In genomic region chr17:54891176-54891821, GRCh38 we compare ENCODE assay signal across 8 cellular contexts. TPM values are rescaled to one million over a fixed set of nuclear protein-coding genes. Genes with fewer than 3 reads are reported as not detected.
DNase-seq lines count a peak whose midpoint lies in the region; ATAC-seq and TF ChIP-seq lines count a peak whose summit lies in the region.

No MANE protein-coding gene starts in this region.

- H3K4me1 Mint-ChIP-seq in naive thymus-derived CD8-positive, alpha-beta T cell = no peaks in the 10 kb centered on the region

- no peaks in the 10 kb centered on the region for H3K9me3 ChIP-seq in adrenal gland (replicated peaks in 1 of 3)
- H3K9me3 ChIP-seq in gastrocnemius medialis = no peaks in the 10 kb centered on the region

- H3K36me3 ChIP-seq in adrenal gland (replicated peaks in 1 of 2) (no peaks in the 10 kb centered on the region), gastrocnemius medialis (no peaks in the 10 kb centered on the region)

- H3K27me3 ChIP-seq in adrenal gland (no peaks in the 10 kb centered on the region), gastrocnemius medialis (no peaks in the 10 kb centered on the region)

- peak; percentile 85 for DNase-seq in AG20443 (ENCODE audit: low spot score)
- peak; percentile 81 for DNase-seq in H4 (ENCODE audit: low spot score)
- peak; percentile 62 for DNase-seq in NCI-H2171 treated with DMSO at 0.1 percent for 48 hours (lab: John Stamatoyannopoulos, UW)
- DNase-seq in adrenal gland = peak; percentile 29 to 66 (median 52)
- peak; percentile 74 for DNase-seq in iPS-NIHi7 (ENCODE audit: extremely low spot score)
- DNase-seq in naive thymus-derived CD8-positive, alpha-beta T cell = no peak
- DNase-seq in gastrocnemius medialis = no peak
- DNase-seq in stimulated activated CD4-positive, alpha-beta T cell treated with anti-CD3 and anti-CD28 coated beads, Interleukin-4, amount 100 ng/mL, for 1 hour = no peak

- no peak overlapping the region for H3K4me3 Mint-ChIP-seq in naive thymus-derived CD8-positive, alpha-beta T cell

- ATAC-seq in naive thymus-derived CD8-positive, alpha-beta T cell = no peak
- no peak for ATAC-seq in gastrocnemius medialis

- H3K27me3 Mint-ChIP-seq in naive thymus-derived CD8-positive, alpha-beta T cell = peaks cover 8 to 27% (median 17%) of the 10 kb centered on the region in 5 donors

- H3K27ac ChIP-seq in adrenal gland (no peak overlapping the region), gastrocnemius medialis (no peak overlapping the region)

- WGBS in adrenal gland, 4 donors = 0 to 12% (median 4%) methylated on average over 1 of the region's 1 CpG

- no peak overlapping the region for H3K4me3 ChIP-seq in adrenal gland
- H3K4me3 ChIP-seq in gastrocnemius medialis = no peak overlapping the region

- peak in 5 of 6 experiments; percentile 41 to 65 (median 54) for TF ChIP-seq CTCF in adrenal gland (IDR thresholded peaks at IDR 0.05)
- no peak for TF ChIP-seq CTCF in gastrocnemius medialis (IDR thresholded peaks at IDR 0.05 in 4 of 5, conservative IDR thresholded peaks at IDR 0.05 in 1 of 5)

- in situ Hi-C loops in gastrocnemius medialis (cut with MboI; ENCODE audit: low sequenced_read_pairs in 4 of 4) = no loop called here

- no peaks in the 10 kb centered on the region for H3K9me3 Mint-ChIP-seq in naive thymus-derived CD8-positive, alpha-beta T cell

- H3K36me3 Mint-ChIP-seq in naive thymus-derived CD8-positive, alpha-beta T cell = no peaks in the 10 kb centered on the region

- H3K4me1 ChIP-seq in adrenal gland (replicated peaks in 1 of 2) (no peaks in the 10 kb centered on the region), gastrocnemius medialis (no peaks in the 10 kb centered on the region)

- no peak for TF ChIP-seq POLR2A in adrenal gland (IDR thresholded peaks at IDR 0.05)
- no peak for TF ChIP-seq POLR2A in gastrocnemius medialis (IDR thresholded peaks at IDR 0.05)

- POLR2A ChIA-PET in naive thymus-derived CD8-positive, alpha-beta T cell (lab: Charles Lee) = no interaction called here

- intact Hi-C loops in adrenal gland (cut with DNase I) = no loop called here
- intact Hi-C loops in gastrocnemius medialis (cut with DNase I; ENCODE audit: low total_unique reads) = no loop called here

- no peak overlapping the region for H3K27ac Mint-ChIP-seq in naive thymus-derived CD8-positive, alpha-beta T cell

RNA-seq across cellular contexts. Expression of gene TOM1L1, which starts 9.4 kb away (rescaled TPM):
- total RNA-seq in H4 (2014; rRNA removed; shearing (Covaris generic)) = 51.0 and 70.0 TPM in 2 replicates
- total RNA-seq in adrenal gland (10 to 100 TPM; 27.0 to 44.0 (median 33.4) TPM), gastrocnemius medialis (1 to 10 TPM; 2.3 to 4.7 (median 4.2) TPM)
- polyA plus RNA-seq in adrenal gland = 10 to 100 TPM in 1 of 3 donors, 1 to 10 TPM in 2; 8.1 to 34.8 (median 9.3) TPM
- total RNA-seq in naive thymus-derived CD8-positive, alpha-beta T cell = not detected
- polyA plus RNA-seq in naive thymus-derived CD8-positive, alpha-beta T cell = not detected

Comparison
In these comparisons a context has a peak if more than half of its experiments do, and no peak if none do; other contexts are left out.
1. DNase-seq: peak in AG20443 (single experiment), H4 (single experiment), NCI-H2171 treated with DMSO at 0.1 percent for 48 hours (single experiment), adrenal gland (7 of 7) and iPS-NIHi7 (single experiment); none in naive thymus-derived CD8-positive, alpha-beta T cell (0 of 10), gastrocnemius medialis (0 of 2) and stimulated activated CD4-positive, alpha-beta T cell treated with anti-CD3 and anti-CD28 coated beads, Interleukin-4, amount 100 ng/mL, for 1 hour (single experiment).
2. CTCF ChIP-seq: peak in adrenal gland (5 of 6); none in gastrocnemius medialis (0 of 5).